In genomic region chr5:142597546-142598337, GRCh38 we compare ENCODE assay signal across 8 cellular contexts.
A peak's percentile ranks its signal among the peaks of the same experiment; 100 is the strongest.
DNase-seq lines count a peak whose midpoint lies in the region; ATAC-seq and TF ChIP-seq lines count a peak whose summit lies in the region.

No MANE protein-coding gene starts in this region.

- ATAC-seq in left cardiac atrium (peak in 1 of 2 donors; percentile 27), Right ventricle myocardium inferior (no peak), foreskin keratinocyte (peak; percentile 93), HG02981 (IDR thresholded peaks at IDR 0.05; ENCODE audit: unreplicated experiment) (no peak)
- ATAC-seq in stimulated activated effector memory CD8-positive, alpha-beta T cell treated with anti-CD3 and anti-CD28 coated beads, Interleukin-12 subunit alpha, Interleukin-12 subunit beta, amount 100 ng/mL, for 72 hours = peak; percentile 88

- intact Hi-C loops in left cardiac atrium (cut with DNase I) (no loop called here), Right ventricle myocardium inferior (cut with DNase I) (loop anchor here (10.0 kb wide), 1 partner anchor 297 kb away; no protein-coding TSS in a partner anchor)

- H3K36me3 Mint-ChIP-seq in stimulated activated effector memory CD8-positive, alpha-beta T cell treated with anti-CD3 and anti-CD28 coated beads, Interleukin-12 subunit alpha, Interleukin-12 subunit beta, amount 100 ng/mL, for 72 hours = no peaks in the 10 kb centered on the region

- no peaks in the 10 kb centered on the region for H3K9me3 Mint-ChIP-seq in stimulated activated effector memory CD8-positive, alpha-beta T cell treated with anti-CD3 and anti-CD28 coated beads, Interleukin-12 subunit alpha, Interleukin-12 subunit beta, amount 100 ng/mL, for 72 hours

- H3K27ac Mint-ChIP-seq in stimulated activated effector memory CD8-positive, alpha-beta T cell treated with anti-CD3 and anti-CD28 coated beads, Interleukin-12 subunit alpha, Interleukin-12 subunit beta, amount 100 ng/mL, for 72 hours = no peak overlapping the region

- peaks cover 9% of the 10 kb centered on the region for H3K4me1 Mint-ChIP-seq in stimulated activated effector memory CD8-positive, alpha-beta T cell treated with anti-CD3 and anti-CD28 coated beads, Interleukin-12 subunit alpha, Interleukin-12 subunit beta, amount 100 ng/mL, for 72 hours

- H3K4me1 ChIP-seq in foreskin keratinocyte = peaks cover 18% of the 10 kb centered on the region

- in situ Hi-C loops in SK-MEL-5 (cut with HindIII; ENCODE audit: low pct_unique_long_range_greater_than_20kb, low sequenced_read_pairs) = no loop called here

- H3K4me3 Mint-ChIP-seq in stimulated activated effector memory CD8-positive, alpha-beta T cell treated with anti-CD3 and anti-CD28 coated beads, Interleukin-12 subunit alpha, Interleukin-12 subunit beta, amount 100 ng/mL, for 72 hours = no peak overlapping the region

- H3K27me3 ChIP-seq in foreskin keratinocyte = no peaks in the 10 kb centered on the region

- TF ChIP-seq CTCF in foreskin keratinocyte (conservative IDR thresholded peaks at IDR 0.05) = peak; percentile 53

- DNase-seq in left cardiac atrium (peak; percentile 31), Right ventricle myocardium inferior (ENCODE audit: missing footprints) (no peak), SK-MEL-5 (ENCODE audit: low read depth, low spot score) (peak; percentile 80), foreskin keratinocyte (peak; percentile 83 to 90), NCI-H1436 (lab: John Stamatoyannopoulos, UW) (no peak), SKM-1 (lab: John Stamatoyannopoulos, UW; ENCODE audit: unreplicated experiment) (no peak)
- peak; percentile 3 to 54 for DNase-seq in stimulated activated effector memory CD8-positive, alpha-beta T cell treated with anti-CD3 and anti-CD28 coated beads, Interleukin-12 subunit alpha, Interleukin-12 subunit beta, amount 100 ng/mL, for 72 hours (ENCODE audit: low spot score in 2 of 2)

- peak overlapping the region; percentile 11 for H3K27ac ChIP-seq in foreskin keratinocyte

Comparison
In these comparisons a context has a peak if more than half of its experiments do, and no peak if none do; other contexts are left out.
1. DNase-seq: peak in left cardiac atrium (single experiment), SK-MEL-5 (single experiment), foreskin keratinocyte (2 of 2) and stimulated activated effector memory CD8-positive, alpha-beta T cell treated with anti-CD3 and anti-CD28 coated beads, Interleukin-12 subunit alpha, Interleukin-12 subunit beta, amount 100 ng/mL, for 72 hours (2 of 2); none in Right ventricle myocardium inferior (single experiment), NCI-H1436 (single experiment) and SKM-1 (single experiment).
2. ATAC-seq: peak in foreskin keratinocyte (single experiment) and stimulated activated effector memory CD8-positive, alpha-beta T cell treated with anti-CD3 and anti-CD28 coated beads, Interleukin-12 subunit alpha, Interleukin-12 subunit beta, amount 100 ng/mL, for 72 hours (single experiment); none in Right ventricle myocardium inferior (single experiment) and HG02981 (single experiment).